ENCODE assay signal across 13 cellular contexts in the genomic region with DNA sequence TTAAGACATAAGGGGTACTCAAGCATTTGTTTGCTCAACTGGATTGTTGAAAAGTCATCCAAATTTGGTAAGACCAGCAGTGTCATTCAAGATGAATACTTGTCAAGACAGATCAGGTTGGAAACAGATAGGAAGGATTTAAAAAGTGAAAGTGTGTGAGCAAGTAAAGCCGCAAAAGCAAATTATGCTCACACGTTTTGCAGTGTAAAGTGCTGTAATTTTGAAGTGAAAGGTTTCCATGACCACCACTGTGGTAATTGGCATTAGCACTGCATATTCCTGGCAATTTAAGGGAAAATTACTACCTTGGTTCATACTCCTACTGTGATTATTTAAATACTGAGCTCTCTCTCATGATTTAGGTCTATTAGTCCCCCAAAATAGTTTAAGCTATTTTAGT.
DNase-seq lines count a peak whose midpoint lies in the region; ATAC-seq and TF ChIP-seq lines count a peak whose summit lies in the region.
"Had no signal": no experiment of that assay in that cellular context is flagged by ENCODE, and none has a peak within 500 bp of the region (broad histone marks: within the 10 kb centered on the region; RNA-seq: fewer than 3 reads in every experiment).

No MANE protein-coding gene starts in this region.

- H3K4me1 Mint-ChIP-seq in activated T-cell treated with anti-CD3 and anti-CD28 coated beads, Interleukin-2, amount 50 U/mL, for 4 hours (ENCODE audit: low read depth) = peaks cover 2% of the 10 kb centered on the region
- H3K4me1 Mint-ChIP-seq in T-helper 17 cell = no peaks in the 10 kb centered on the region

- no peaks in the 10 kb centered on the region for H3K36me3 ChIP-seq in Loucy (ENCODE audit: insufficient read depth, low read length)
- no peaks in the 10 kb centered on the region for H3K36me3 ChIP-seq in left lung
- H3K36me3 ChIP-seq: BLaER1 treated with 17β-estradiol and CSF1 and Interleukin-3, amounts not matched to agents 10 nM and 100 nM had no signal

- DNase-seq in COR-L47 (lab: John Stamatoyannopoulos, UW) (peak; percentile 88), NCI-H774 (lab: John Stamatoyannopoulos, UW) (peak; percentile 2), left lung (no peak), NCI-H226 (no peak), T-helper 17 cell (no peak)
- DNase-seq in activated T-cell treated with anti-CD3 and anti-CD28 coated beads, Interleukin-2, amount 50 U/mL, for 4 hours = no peak
- DNase-seq: CD8-positive, alpha-beta memory T cell; NCI-H1048; NCI-H2029; NCI-H526 had no signal

- H3K79me2 ChIP-seq in Loucy (ENCODE audit: insufficient read depth, low read length) = no peaks in the 10 kb centered on the region

- peaks cover 27% of the 10 kb centered on the region for H3K4me1 ChIP-seq in Loucy (ENCODE audit: insufficient read depth, low read length, poor library complexity, severe bottlenecking)
- H3K4me1 ChIP-seq in left lung = no peaks in the 10 kb centered on the region

- H3K27ac ChIP-seq in left lung = no peak overlapping the region
- H3K27ac ChIP-seq: BLaER1 treated with 17β-estradiol and CSF1 and Interleukin-3, amounts not matched to agents 10 nM and 100 nM; KMS-11 had no signal

- peak overlapping the region; percentile 33 for H3K4me2 ChIP-seq in Loucy (ENCODE audit: low read depth, low read length, poor library complexity, severe bottlenecking)
- H3K4me2 ChIP-seq: BLaER1 treated with 17β-estradiol and CSF1 and Interleukin-3, amounts not matched to agents 10 nM and 100 nM had no signal

- TF ChIP-seq CTCF in Loucy (conservative IDR thresholded peaks at IDR 0.05; ENCODE audit: low read length) (no peak), left lung (IDR thresholded peaks at IDR 0.05) (no peak)

- no peak overlapping the region for H3K4me3 ChIP-seq in Loucy (ENCODE audit: low read length, poor library complexity, severe bottlenecking)
- no peak overlapping the region for H3K4me3 ChIP-seq in left lung
- H3K4me3 ChIP-seq: BLaER1 treated with 17β-estradiol and CSF1 and Interleukin-3, amounts not matched to agents 10 nM and 100 nM had no signal

- ATAC-seq in left lung = peak; percentile 50
- no peak for ATAC-seq in activated T-cell treated with anti-CD3 and anti-CD28 coated beads, Interleukin-2, amount 50 U/mL, for 4 hours
- ATAC-seq in T-helper 17 cell = no peak

- no peaks in the 10 kb centered on the region for H3K27me3 Mint-ChIP-seq in activated T-cell treated with anti-CD3 and anti-CD28 coated beads, Interleukin-2, amount 50 U/mL, for 4 hours (ENCODE audit: low read depth)
- no peaks in the 10 kb centered on the region for H3K27me3 Mint-ChIP-seq in T-helper 17 cell
- H3K27me3 Mint-ChIP-seq: CD8-positive, alpha-beta memory T cell had no signal

- H2AFZ ChIP-seq in Loucy (ENCODE audit: low read length) = peak overlapping the region; percentile 58; the same call in 1 of the 2 replicates

- no peaks in the 10 kb centered on the region for H3K9me2 ChIP-seq in Loucy (replicated peaks; ENCODE audit: low read depth, low read length)

- no peaks in the 10 kb centered on the region for H3K36me3 Mint-ChIP-seq in activated T-cell treated with anti-CD3 and anti-CD28 coated beads, Interleukin-2, amount 50 U/mL, for 4 hours (ENCODE audit: insufficient read depth)
- no peaks in the 10 kb centered on the region for H3K36me3 Mint-ChIP-seq in T-helper 17 cell (ENCODE audit: low read depth)
- H3K36me3 Mint-ChIP-seq: CD8-positive, alpha-beta memory T cell had no signal

- H3K4me3 Mint-ChIP-seq in activated T-cell treated with anti-CD3 and anti-CD28 coated beads, Interleukin-2, amount 50 U/mL, for 4 hours = no peak overlapping the region
- H3K4me3 Mint-ChIP-seq in T-helper 17 cell = no peak overlapping the region

- intact Hi-C loops in left lung (cut with DNase I) = no loop called here

- H4K20me1 ChIP-seq in Loucy (ENCODE audit: insufficient read depth, low read length, poor library complexity, severe bottlenecking) = no peaks in the 10 kb centered on the region
- H4K20me1 ChIP-seq: BLaER1 treated with 17β-estradiol and CSF1 and Interleukin-3, amounts not matched to agents 10 nM and 100 nM had no signal

- peaks cover 1% of the 10 kb centered on the region for H3K9me3 Mint-ChIP-seq in activated T-cell treated with anti-CD3 and anti-CD28 coated beads, Interleukin-2, amount 50 U/mL, for 4 hours

- H3K27me3 ChIP-seq in Loucy (ENCODE audit: insufficient read depth, low read length, poor library complexity, severe bottlenecking) (no peaks in the 10 kb centered on the region), left lung (no peaks in the 10 kb centered on the region)
- H3K27me3 ChIP-seq: BLaER1 treated with 17β-estradiol and CSF1 and Interleukin-3, amounts not matched to agents 10 nM and 100 nM had no signal

- peaks cover 11% of the 10 kb centered on the region for H3F3A ChIP-seq in Loucy (ENCODE audit: low read depth)

- H3K9ac ChIP-seq in Loucy (ENCODE audit: low read depth, low read length, poor library complexity, severe bottlenecking) = no peak overlapping the region
- H3K9ac ChIP-seq: BLaER1 treated with 17β-estradiol and CSF1 and Interleukin-3, amounts not matched to agents 10 nM and 100 nM; KMS-11 had no signal

- H3K9me3 ChIP-seq in Loucy (ENCODE audit: insufficient read depth, low read depth, low read length) (no peaks in the 10 kb centered on the region), left lung (no peaks in the 10 kb centered on the region), T-helper 17 cell (ENCODE audit: control insufficient read depth, low read length, poor library complexity, severe bottlenecking) (peaks cover 2% of the 10 kb centered on the region)
- H3K9me3 ChIP-seq: BLaER1 treated with 17β-estradiol and CSF1 and Interleukin-3, amounts not matched to agents 10 nM and 100 nM had no signal

- no peak overlapping the region for H3K27ac Mint-ChIP-seq in T-helper 17 cell

Comparison
In these comparisons a context has a peak if more than half of its experiments do, and no peak if none do; other contexts are left out.
1. DNase-seq: peak in COR-L47 (single experiment) and NCI-H774 (single experiment); none in left lung (0 of 2), NCI-H226 (single experiment), activated T-cell treated with anti-CD3 and anti-CD28 coated beads, Interleukin-2, amount 50 U/mL, for 4 hours (single experiment) and T-helper 17 cell (0 of 3).